In the genomic region with DNA sequence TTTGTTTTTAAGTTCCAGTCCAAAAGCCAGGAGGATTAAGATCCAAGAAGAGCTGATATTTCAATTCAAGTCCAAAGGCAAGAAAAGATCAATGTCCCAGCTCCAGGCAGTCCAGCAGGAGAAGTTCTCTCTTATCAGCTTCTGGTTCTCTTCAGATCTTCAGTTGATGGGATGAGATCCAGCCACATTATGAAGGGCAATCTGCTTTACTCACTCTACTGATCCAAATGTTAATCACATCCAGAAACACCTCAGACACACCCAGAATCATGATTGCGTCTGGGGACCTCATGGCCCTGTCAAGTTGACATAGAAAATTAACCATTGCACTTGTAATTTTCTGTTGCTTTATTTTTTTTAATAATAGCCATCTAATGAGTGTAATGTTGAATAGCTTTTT, we compare ENCODE assay signal across 25 cellular contexts.
"Had no signal": no experiment of that assay in that cellular context is flagged by ENCODE, and none has a peak within 500 bp of the region (broad histone marks: within the 10 kb centered on the region; RNA-seq: fewer than 3 reads in every experiment).

No MANE protein-coding gene starts in this region.

- H2AFZ ChIP-seq: hepatocyte had no signal

- H3K27me3 ChIP-seq: colonic mucosa, gastrocnemius medialis, heart left ventricle, hepatocyte had no signal

- H3K79me2 ChIP-seq: hepatocyte had no signal

- ATAC-seq: effector memory CD8-positive, alpha-beta T cell; esophagus mucosa; foreskin keratinocyte; gastrocnemius medialis; gastroesophageal sphincter; heart left ventricle; heart right ventricle had no signal

- H3K4me2 ChIP-seq: hepatocyte had no signal

- H3K27ac ChIP-seq: colonic mucosa, coronary artery, dorsolateral prefrontal cortex, epithelial cell of prostate, esophagus muscularis mucosa, esophagus squamous epithelium, foreskin keratinocyte, gastrocnemius medialis, gastroesophageal sphincter, heart left ventricle, heart right ventricle, hepatocyte had no signal

- H3K36me3 ChIP-seq: colonic mucosa, esophagus muscularis mucosa, esophagus squamous epithelium, gastrocnemius medialis, gastroesophageal sphincter, heart left ventricle, heart right ventricle had no signal

- H3K4me3 ChIP-seq: colonic mucosa, coronary artery, dorsolateral prefrontal cortex, esophagus muscularis mucosa, esophagus squamous epithelium, gastrocnemius medialis, gastroesophageal sphincter, heart left ventricle, heart right ventricle, hepatocyte had no signal

- H3K4me1 ChIP-seq: colonic mucosa, esophagus muscularis mucosa, esophagus squamous epithelium, foreskin keratinocyte, gastrocnemius medialis, gastroesophageal sphincter had no signal

- H3K9me3 ChIP-seq: colonic mucosa, esophagus muscularis mucosa, esophagus squamous epithelium, gastrocnemius medialis, gastroesophageal sphincter, heart left ventricle, heart right ventricle had no signal

- DNase-seq: colonic mucosa; cortex of kidney; dermis blood vessel endothelial cell; dorsolateral prefrontal cortex; effector CD4-positive, alpha-beta T cell; effector CD8-positive, alpha-beta T cell; effector memory CD4-positive, alpha-beta T cell; effector memory CD8-positive, alpha-beta T cell; endodermal cell; erythroblast; esophagus squamous epithelium; foreskin fibroblast; foreskin keratinocyte; foreskin melanocyte; gastrocnemius medialis; glutamatergic neuron; head of caudate nucleus; heart left ventricle; heart right ventricle had no signal
